Comparison of ENCODE assay signal across 14 cellular contexts in the genomic region with DNA sequence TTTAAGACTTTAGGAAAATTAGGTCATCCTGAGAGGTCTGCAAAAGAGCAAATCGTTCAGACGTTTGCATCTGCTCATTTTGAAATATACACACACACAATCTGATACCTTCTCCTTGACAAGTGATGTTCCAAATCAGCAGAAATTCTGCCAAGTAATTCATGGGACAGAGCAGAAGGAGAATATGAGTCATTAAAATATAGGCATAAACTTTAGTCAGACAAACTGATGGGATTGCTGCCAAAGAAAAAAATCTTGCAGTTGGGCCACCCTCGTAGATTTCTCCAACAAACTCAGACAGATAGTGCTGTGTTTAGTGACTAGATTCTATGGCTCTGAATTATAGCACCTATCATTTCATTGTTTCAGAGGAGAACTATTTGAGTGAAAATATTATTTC.
DNase-seq lines count a peak whose midpoint lies in the region; ATAC-seq and TF ChIP-seq lines count a peak whose summit lies in the region.
"Had no signal": no experiment of that assay in that cellular context is flagged by ENCODE, and none has a peak within 500 bp of the region (broad histone marks: within the 10 kb centered on the region; RNA-seq: fewer than 3 reads in every experiment).

No MANE protein-coding gene starts in this region.

- no peaks in the 10 kb centered on the region for H3K4me1 ChIP-seq in hepatocyte (ENCODE audit: insufficient read depth)

- H3K9me2 ChIP-seq in hepatocyte (replicated peaks; ENCODE audit: insufficient read depth) = no peaks in the 10 kb centered on the region

- DNase-seq in ACHN = peak; percentile 16
- peak; percentile 62 for DNase-seq in HS-27A (ENCODE audit: low read depth)
- DNase-seq in amniotic stem cell (lab: John Stamatoyannopoulos, UW) = peak; percentile 50
- peak; percentile 38 for DNase-seq in hepatocyte (ENCODE audit: low spot score)
- no peak for DNase-seq in activated naive CD8-positive, alpha-beta T cell treated with anti-CD3 and anti-CD28 coated beads for 36 hours
- no peak for DNase-seq in DMS79 (lab: John Stamatoyannopoulos, UW)
- DNase-seq: activated CD4-positive, alpha-beta T cell treated with anti-CD3 and anti-CD28 coated beads, Interleukin-2, amount 50 U/mL, for 1 hour; activated naive CD4-positive, alpha-beta T cell treated with anti-CD3 and anti-CD28 coated beads for 36 hours; effector CD8-positive, alpha-beta T cell; ovary; SIG-M5 had no signal

- no peaks in the 10 kb centered on the region for H3K36me3 ChIP-seq in hepatocyte (replicated peaks; ENCODE audit: insufficient read depth, low read depth)
- H3K36me3 ChIP-seq: BLaER1 treated with 17β-estradiol and CSF1 and Interleukin-3, amounts not matched to agents 10 nM and 100 nM; ovary had no signal

- ATAC-seq in GM21737 (IDR thresholded peaks at IDR 0.05; ENCODE audit: unreplicated experiment) (no peak), HG02763 (IDR thresholded peaks at IDR 0.05; ENCODE audit: unreplicated experiment) (no peak)

- H3K9me3 ChIP-seq in hepatocyte (ENCODE audit: low read depth) = no peaks in the 10 kb centered on the region
- H3K9me3 ChIP-seq: BLaER1 treated with 17β-estradiol and CSF1 and Interleukin-3, amounts not matched to agents 10 nM and 100 nM; ovary had no signal

- H3K27ac ChIP-seq in hepatocyte = no peak overlapping the region
- H3K27ac ChIP-seq: BLaER1 treated with 17β-estradiol and CSF1 and Interleukin-3, amounts not matched to agents 10 nM and 100 nM; ovary had no signal

- H3K4me2 ChIP-seq in hepatocyte = no peak overlapping the region

- no peak for TF ChIP-seq CTCF in hepatocyte (IDR thresholded peaks at IDR 0.05; ENCODE audit: poor library complexity)

- 46% methylated on average over 3 of the region's 3 CpGs for WGBS in hepatocyte (ENCODE audit: low lambda C conversion rate, missing lambda C conversion rate)

- no peaks in the 10 kb centered on the region for H3K27me3 ChIP-seq in hepatocyte
- H3K27me3 ChIP-seq: BLaER1 treated with 17β-estradiol and CSF1 and Interleukin-3, amounts not matched to agents 10 nM and 100 nM; ovary had no signal

- no peaks in the 10 kb centered on the region for H3K79me2 ChIP-seq in hepatocyte

- H4K20me1 ChIP-seq in hepatocyte (ENCODE audit: insufficient read depth, poor library complexity, severe bottlenecking) = no peaks in the 10 kb centered on the region
- H4K20me1 ChIP-seq: BLaER1 treated with 17β-estradiol and CSF1 and Interleukin-3, amounts not matched to agents 10 nM and 100 nM had no signal

- H3K9me3 Mint-ChIP-seq in activated naive CD8-positive, alpha-beta T cell treated with anti-CD3 and anti-CD28 coated beads for 36 hours = no peaks in the 10 kb centered on the region
- H3K9me3 Mint-ChIP-seq: activated naive CD4-positive, alpha-beta T cell treated with anti-CD3 and anti-CD28 coated beads for 36 hours had no signal

- no peaks in the 10 kb centered on the region for H3K4me1 Mint-ChIP-seq in activated naive CD8-positive, alpha-beta T cell treated with anti-CD3 and anti-CD28 coated beads for 36 hours

- H3K27me3 Mint-ChIP-seq in activated naive CD8-positive, alpha-beta T cell treated with anti-CD3 and anti-CD28 coated beads for 36 hours = peaks cover 13% of the 10 kb centered on the region

- H3K4me3 Mint-ChIP-seq in activated naive CD8-positive, alpha-beta T cell treated with anti-CD3 and anti-CD28 coated beads for 36 hours = no peak overlapping the region
- H3K4me3 Mint-ChIP-seq: activated naive CD4-positive, alpha-beta T cell treated with anti-CD3 and anti-CD28 coated beads for 36 hours had no signal

- in situ Hi-C loops in ACHN (cut with HindIII; ENCODE audit: low pct_ligation_motif_present, low pct_unique_long_range_greater_than_20kb, low sequenced_read_pairs) = no loop called here

- no peak overlapping the region for H2AFZ ChIP-seq in hepatocyte

- no peaks in the 10 kb centered on the region for H3K36me3 Mint-ChIP-seq in activated naive CD8-positive, alpha-beta T cell treated with anti-CD3 and anti-CD28 coated beads for 36 hours

- H3K27ac Mint-ChIP-seq in activated naive CD8-positive, alpha-beta T cell treated with anti-CD3 and anti-CD28 coated beads for 36 hours = no peak overlapping the region
- H3K27ac Mint-ChIP-seq: activated naive CD4-positive, alpha-beta T cell treated with anti-CD3 and anti-CD28 coated beads for 36 hours had no signal

- no peak overlapping the region for H3K4me3 ChIP-seq in hepatocyte
- H3K4me3 ChIP-seq: BLaER1 treated with 17β-estradiol and CSF1 and Interleukin-3, amounts not matched to agents 10 nM and 100 nM; ovary had no signal

Comparison
In these comparisons a context has a peak if more than half of its experiments do, and no peak if none do; other contexts are left out.
1. DNase-seq: peak in ACHN (single experiment), HS-27A (single experiment), amniotic stem cell (single experiment) and hepatocyte (single experiment); none in activated naive CD8-positive, alpha-beta T cell treated with anti-CD3 and anti-CD28 coated beads for 36 hours (single experiment) and DMS79 (single experiment).